ENCODE assay signal across 8 cellular contexts in the genomic region with DNA sequence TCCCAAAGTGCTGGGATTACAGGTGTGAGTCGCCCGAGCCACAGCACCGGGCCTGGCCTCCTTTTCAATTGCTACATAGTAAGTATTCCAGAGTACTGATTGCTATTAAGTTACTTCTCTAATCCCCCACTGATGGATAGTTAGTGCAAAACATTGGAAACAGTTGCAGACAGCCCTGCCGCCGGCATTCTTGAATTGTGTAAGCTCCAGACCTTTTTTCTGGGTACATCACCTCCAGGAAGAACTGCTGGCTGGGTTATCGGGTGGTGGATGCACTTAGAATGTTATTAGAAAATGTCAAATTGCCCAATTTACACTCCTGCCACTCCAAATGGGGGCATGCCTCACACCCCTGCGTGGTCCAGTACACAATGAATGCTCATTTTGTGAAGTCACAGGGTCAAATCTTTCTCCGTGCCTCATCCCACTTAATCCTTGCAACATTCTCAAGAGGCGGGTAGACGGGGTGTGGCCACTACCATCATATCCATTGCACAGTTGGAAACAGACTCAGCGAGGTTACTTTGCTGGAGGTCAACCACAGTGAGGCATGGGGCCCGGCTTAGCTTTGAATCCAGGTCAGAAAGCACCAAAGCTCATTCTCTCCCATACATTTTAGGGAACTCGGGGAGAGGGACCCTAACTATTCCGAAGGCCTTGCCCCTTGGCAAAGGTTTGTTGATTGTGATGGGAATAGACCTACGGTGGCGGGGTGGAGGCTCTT. TPM values are rescaled to one million over a fixed set of nuclear protein-coding genes. Genes with fewer than 3 reads are reported as not detected.
A peak's percentile ranks its signal among the peaks of the same experiment; 100 is the strongest.
DNase-seq lines count a peak whose midpoint lies in the region; ATAC-seq and TF ChIP-seq lines count a peak whose summit lies in the region.

No MANE protein-coding gene starts in this region.

- ATAC-seq in body of pancreas (no peak), HG03460 (IDR thresholded peaks at IDR 0.05; ENCODE audit: unreplicated experiment) (no peak), GM18858 (IDR thresholded peaks at IDR 0.05; ENCODE audit: unreplicated experiment) (no peak), GM18502 (IDR thresholded peaks at IDR 0.05; ENCODE audit: poor library complexity, unreplicated experiment) (no peak)
- no peak for ATAC-seq in naive thymus-derived CD4-positive, alpha-beta T cell

- no peak for TF ChIP-seq POLR2A in body of pancreas (IDR thresholded peaks at IDR 0.05)

- no peak for TF ChIP-seq CTCF in CD14-positive monocyte (IDR thresholded peaks at IDR 0.05)
- no peak for TF ChIP-seq CTCF in body of pancreas (IDR thresholded peaks at IDR 0.05)

- peaks cover 11 to 16% of the 10 kb centered on the region in 2 donors for H3K36me3 Mint-ChIP-seq in CD14-positive monocyte
- H3K36me3 Mint-ChIP-seq in naive thymus-derived CD4-positive, alpha-beta T cell: peaks cover 0 to 22% (median 0%) of the 10 kb centered on the region in 5 donors

- POLR2A ChIA-PET in naive thymus-derived CD4-positive, alpha-beta T cell (lab: Charles Lee): interaction anchor here (1.1 to 3.9 kb wide), 7 partner anchors 52 to 721 kb away, joined by 3 to 63 read pairs (median 7); a partner anchor contains a TSS

- CTCF ChIA-PET in naive thymus-derived CD4-positive, alpha-beta T cell (lab: Charles Lee): interaction anchor here (1.0 to 1.3 kb wide), 4 partner anchors 51 to 63 kb away, joined by 3 read pairs; no protein-coding TSS in a partner anchor

- no peaks in the 10 kb centered on the region for H3K27me3 ChIP-seq in body of pancreas
- no peaks in the 10 kb centered on the region for H3K27me3 ChIP-seq in naive thymus-derived CD4-positive, alpha-beta T cell (ENCODE audit: control insufficient read depth in 2 of 2, insufficient read depth in 2 of 2, low read length in 2 of 2)

- H3K27me3 Mint-ChIP-seq in CD14-positive monocyte (ENCODE audit: low read depth in 3 of 3): peaks cover 0 to 4% (median 0%) of the 10 kb centered on the region in 3 donors
- no peaks in the 10 kb centered on the region for H3K27me3 Mint-ChIP-seq in naive thymus-derived CD4-positive, alpha-beta T cell

- peak overlapping the region; percentile 87 to 95 (median 92) for H3K27ac Mint-ChIP-seq in CD14-positive monocyte
- H3K27ac Mint-ChIP-seq in naive thymus-derived CD4-positive, alpha-beta T cell: peak overlapping the region in 8 of 9 donors; percentile 81 to 96 (median 91)

- H3K9me3 Mint-ChIP-seq in CD14-positive monocyte: peaks cover 0 to 2% (median 0%) of the 10 kb centered on the region in 7 donors
- peaks cover 0 to 2% (median 0%) of the 10 kb centered on the region in 11 donors for H3K9me3 Mint-ChIP-seq in naive thymus-derived CD4-positive, alpha-beta T cell

- DNase-seq in CD14-positive monocyte (ENCODE audit: low spot score) (no peak), body of pancreas (no peak), NCI-H2107 (lab: John Stamatoyannopoulos, UW) (no peak)
- no peak for DNase-seq in naive thymus-derived CD4-positive, alpha-beta T cell

- peak overlapping the region; percentile 71 to 90 for H3K4me3 Mint-ChIP-seq in CD14-positive monocyte
- H3K4me3 Mint-ChIP-seq in naive thymus-derived CD4-positive, alpha-beta T cell: peak overlapping the region; percentile 79 to 96 (median 86)

- H3K9me3 ChIP-seq in KOPT-K1 (ENCODE audit: insufficient read depth, low read length, poor library complexity, severe bottlenecking) (no peaks in the 10 kb centered on the region), body of pancreas (no peaks in the 10 kb centered on the region)
- no peaks in the 10 kb centered on the region for H3K9me3 ChIP-seq in naive thymus-derived CD4-positive, alpha-beta T cell (ENCODE audit: control insufficient read depth in 2 of 3, low read length in 3 of 3)

- peaks cover 34% of the 10 kb centered on the region for H3K4me1 Mint-ChIP-seq in CD14-positive monocyte
- peaks cover 26 to 37% (median 30%) of the 10 kb centered on the region in 7 donors for H3K4me1 Mint-ChIP-seq in naive thymus-derived CD4-positive, alpha-beta T cell

- no peak overlapping the region for H3K4me3 ChIP-seq in body of pancreas
- H3K4me3 ChIP-seq in naive thymus-derived CD4-positive, alpha-beta T cell (ENCODE audit: low read length): peak overlapping the region; percentile 69

- peak overlapping the region; percentile 6 for H3K27ac ChIP-seq in KOPT-K1 (ENCODE audit: low read depth, low read length, poor library complexity, severe bottlenecking)
- peak overlapping the region in 3 of 4 donors; percentile 36 to 60 (median 56) for H3K27ac ChIP-seq in body of pancreas
- peak overlapping the region; percentile 58 for H3K27ac ChIP-seq in naive thymus-derived CD4-positive, alpha-beta T cell (ENCODE audit: low read depth, low read length)

- WGBS in body of pancreas, 2 donors: 74 to 78% methylated on average over 14 to 16 of the region's 16 CpGs

- intact Hi-C loops in CD14-positive monocyte (cut with micrococcal nuclease) (loop anchor here in 1 of 2 donors (10.0 kb wide), 1 partner anchor 163 kb away; no protein-coding TSS in a partner anchor), body of pancreas (cut with DNase I) (no loop called here)
- intact Hi-C loops in naive thymus-derived CD4-positive, alpha-beta T cell (cut with micrococcal nuclease): loop anchor here (1.0 to 10.0 kb wide), 15 partner anchors 52 to 1206 kb away; a partner anchor contains a TSS

- H3K4me1 ChIP-seq in body of pancreas: peaks cover 39% of the 10 kb centered on the region
- peaks cover 26 to 29% of the 10 kb centered on the region in 2 donors for H3K4me1 ChIP-seq in naive thymus-derived CD4-positive, alpha-beta T cell (ENCODE audit: control insufficient read depth in 2 of 2, insufficient read depth in 2 of 2, low read length in 2 of 2)

- H3K36me3 ChIP-seq in KOPT-K1 (ENCODE audit: insufficient read depth, low read length): peaks cover 41% of the 10 kb centered on the region
- H3K36me3 ChIP-seq in body of pancreas (replicated peaks in 1 of 2; ENCODE audit: insufficient read depth in 1 of 2, low read depth in 2 of 2): no peaks in the 10 kb centered on the region
- H3K36me3 ChIP-seq in naive thymus-derived CD4-positive, alpha-beta T cell (ENCODE audit: control insufficient read depth in 2 of 3, insufficient read depth in 3 of 3, low read length in 3 of 3): no peaks in the 10 kb centered on the region

RNA-seq across cellular contexts. Expression of a gene that starts 1.0 kb away (rescaled TPM):
- 10 to 100 TPM in 1 of 2 donors, 1 to 10 TPM in 1; 6.4 to 12.7 TPM for polyA plus RNA-seq in CD14-positive monocyte
- total RNA-seq in body of pancreas: 10 to 100 TPM; 18.9 to 35.3 TPM
- 10 to 100 TPM; 45.8 to 78.0 (median 65.8) TPM for total RNA-seq in naive thymus-derived CD4-positive, alpha-beta T cell
- polyA plus RNA-seq in naive thymus-derived CD4-positive, alpha-beta T cell: 10 to 100 TPM in 1 of 2 donors, 1 to 10 TPM in 1; 8.1 to 15.6 TPM

RNA-seq across cellular contexts. Expression of a gene that starts 58.6 kb away (rescaled TPM):
- polyA plus RNA-seq in CD14-positive monocyte: under 1 TPM; 0.06 to 0.63 TPM
- 1 to 10 TPM; 2.1 to 3.3 TPM for total RNA-seq in body of pancreas
- total RNA-seq in naive thymus-derived CD4-positive, alpha-beta T cell: 10 to 100 TPM in 1 of 5 experiments, 1 to 10 TPM in 1, under 1 TPM in 3; 0.08 to 94.0 (median 0.24) TPM
- under 1 TPM; 0.06 to 0.07 TPM for polyA plus RNA-seq in naive thymus-derived CD4-positive, alpha-beta T cell

Comparison
In these comparisons a context has a peak if more than half of its experiments do, and no peak if none do; other contexts are left out.
1. H3K27ac ChIP-seq: peak in every context shown above with its lines; median percentile 58 in naive thymus-derived CD4-positive, alpha-beta T cell; 56 in body of pancreas; 6 in KOPT-K1.